8 cellular contexts compared by ENCODE assay signal in the genomic region with DNA sequence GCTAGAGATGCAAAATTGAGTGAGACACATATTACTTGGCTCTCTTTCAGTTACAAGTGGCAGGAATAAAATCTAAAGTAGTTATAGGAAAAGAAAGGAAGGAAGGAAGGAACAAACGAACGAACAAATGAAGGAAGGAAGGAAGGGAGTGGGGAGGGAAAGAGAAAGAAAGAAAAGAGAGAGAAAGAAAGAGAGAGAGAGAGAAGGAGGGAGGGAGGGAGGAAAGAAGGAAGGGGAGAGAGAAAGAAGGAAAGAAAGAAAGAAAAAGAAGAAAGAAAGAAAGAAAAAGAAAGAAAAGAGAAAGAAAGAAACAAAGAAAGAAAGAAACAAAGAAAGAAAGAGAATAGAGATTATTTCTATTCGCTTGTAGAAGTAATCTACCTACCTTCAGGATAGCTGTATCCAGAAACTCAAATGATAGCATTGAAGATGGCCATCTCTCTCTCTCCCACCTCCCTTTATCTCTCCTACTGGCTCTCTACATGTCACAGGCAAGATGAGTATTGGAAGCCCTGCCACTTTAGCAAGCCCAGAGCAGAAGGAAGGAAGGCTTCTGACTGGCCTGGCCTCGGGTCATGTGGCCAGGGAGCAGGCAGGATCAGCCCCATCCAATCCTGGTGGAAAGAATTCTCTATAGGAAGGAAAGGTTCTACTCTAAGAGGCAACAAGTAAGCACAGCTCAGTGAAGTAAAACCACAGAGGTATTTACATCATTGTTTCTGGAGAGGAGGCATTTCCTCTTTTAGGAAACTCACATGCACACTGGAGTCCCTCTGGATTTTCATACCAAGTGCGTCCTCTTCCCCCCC.
DNase-seq lines count a peak whose midpoint lies in the region; ATAC-seq and TF ChIP-seq lines count a peak whose summit lies in the region.

No MANE protein-coding gene starts in this region.

- no peak overlapping the region for H3K4me3 ChIP-seq in DND-41 (ENCODE audit: low read depth in 1 of 2, low read length in 2 of 2)
- no peak overlapping the region for H3K4me3 ChIP-seq in astrocyte of the cerebellum (ENCODE audit: low read depth, low read length)
- H3K4me3 ChIP-seq in muscle layer of colon (ENCODE audit: low read depth in 1 of 2, low read length in 2 of 2): no peak overlapping the region

- no peaks in the 10 kb centered on the region for H3K9me3 ChIP-seq in DND-41 (ENCODE audit: insufficient read depth, low read length, severe bottlenecking)
- H3K9me3 ChIP-seq in muscle layer of colon (ENCODE audit: low read length): no peaks in the 10 kb centered on the region

- intact Hi-C loops in activated T-helper 2 cell treated with anti-CD3 and anti-CD28 coated beads, Interferon-gamma antibody, Interleukin-2, Interleukin-4, amounts not matched to agents 10 μg/mL and 5 μg/mL and 100 μg/mL, durations not matched to agents 14 hours and 24 hours and 36 hours (cut with micrococcal nuclease): no loop called here

- H3K36me3 ChIP-seq in DND-41 (ENCODE audit: insufficient read depth, low read length): no peaks in the 10 kb centered on the region
- H3K36me3 ChIP-seq in muscle layer of colon (ENCODE audit: insufficient read depth, low read length): no peaks in the 10 kb centered on the region

- H3K27me3 Mint-ChIP-seq in activated CD4-positive, alpha-beta T cell treated with anti-CD3 and anti-CD28 coated beads, Interleukin-2, amount 10 ng/mL, durations not matched to agents 7 days and 5 days: peaks cover 35% of the 10 kb centered on the region
- H3K27me3 Mint-ChIP-seq in activated T-helper 2 cell treated with anti-CD3 and anti-CD28 coated beads, Interferon-gamma antibody, Interleukin-2, Interleukin-4, amounts not matched to agents 10 μg/mL and 5 μg/mL and 100 μg/mL, durations not matched to agents 14 hours and 24 hours and 36 hours (ENCODE audit: low read depth): peaks cover 35% of the 10 kb centered on the region

- H3K9ac ChIP-seq in DND-41 (ENCODE audit: low read depth, low read length) (no peak overlapping the region), muscle layer of colon (ENCODE audit: low read length) (no peak overlapping the region)

- peak; percentile 59 for ATAC-seq in DND-41 (ENCODE audit: insufficient read depth, low read depth)

- DNase-seq in DND-41: no peak
- DNase-seq in HS-5 (ENCODE audit: low read depth): peak; percentile 47
- peak; percentile 84 for DNase-seq in astrocyte of the cerebellum (ENCODE audit: low read depth)
- DNase-seq in activated CD4-positive, alpha-beta T cell treated with anti-CD3 and anti-CD28 coated beads, Interleukin-2, amount 10 ng/mL, durations not matched to agents 7 days and 5 days: no peak
- no peak for DNase-seq in NCI-H1092 treated with DMSO at 0.1 percent for 48 hours (lab: John Stamatoyannopoulos, UW)
- no peak for DNase-seq in activated effector memory CD4-positive, alpha-beta T cell treated with anti-CD3 and anti-CD28 coated beads, Interleukin-2, amount 50 U/mL, for 16 hours
- no peak for DNase-seq in activated T-helper 2 cell treated with anti-CD3 and anti-CD28 coated beads, Interferon-gamma antibody, Interleukin-2, Interleukin-4, amounts not matched to agents 10 μg/mL and 5 μg/mL and 100 μg/mL, durations not matched to agents 14 hours and 24 hours and 36 hours (ENCODE audit: low spot score)

- H3K27ac ChIP-seq in DND-41 (ENCODE audit: low read length) (no peak overlapping the region), muscle layer of colon (ENCODE audit: low read depth, low read length) (peak overlapping the region; percentile 35)

- no peaks in the 10 kb centered on the region for H3K79me2 ChIP-seq in DND-41 (ENCODE audit: insufficient read depth, low read length)

- POLR2A ChIA-PET in activated CD4-positive, alpha-beta T cell treated with anti-CD3 and anti-CD28 coated beads, Interleukin-2, amount 10 ng/mL, durations not matched to agents 7 days and 5 days (lab: Charles Lee): no interaction called here

- in situ Hi-C loops in astrocyte of the cerebellum (cut with HindIII; ENCODE audit: low sequenced_read_pairs): no loop called here

- no peaks in the 10 kb centered on the region for H3K36me3 Mint-ChIP-seq in activated CD4-positive, alpha-beta T cell treated with anti-CD3 and anti-CD28 coated beads, Interleukin-2, amount 10 ng/mL, durations not matched to agents 7 days and 5 days (ENCODE audit: low read depth)
- H3K36me3 Mint-ChIP-seq in activated T-helper 2 cell treated with anti-CD3 and anti-CD28 coated beads, Interferon-gamma antibody, Interleukin-2, Interleukin-4, amounts not matched to agents 10 μg/mL and 5 μg/mL and 100 μg/mL, durations not matched to agents 14 hours and 24 hours and 36 hours (ENCODE audit: low read depth): no peaks in the 10 kb centered on the region

- no peaks in the 10 kb centered on the region for H4K20me1 ChIP-seq in DND-41 (ENCODE audit: insufficient read depth, low read length)

- H3K9me3 Mint-ChIP-seq in activated CD4-positive, alpha-beta T cell treated with anti-CD3 and anti-CD28 coated beads, Interleukin-2, amount 10 ng/mL, durations not matched to agents 7 days and 5 days: peaks cover 2% of the 10 kb centered on the region
- H3K9me3 Mint-ChIP-seq in activated T-helper 2 cell treated with anti-CD3 and anti-CD28 coated beads, Interferon-gamma antibody, Interleukin-2, Interleukin-4, amounts not matched to agents 10 μg/mL and 5 μg/mL and 100 μg/mL, durations not matched to agents 14 hours and 24 hours and 36 hours: no peaks in the 10 kb centered on the region

- H3K27me3 ChIP-seq in DND-41 (ENCODE audit: insufficient read depth, low read length, poor library complexity): no peaks in the 10 kb centered on the region
- H3K27me3 ChIP-seq in muscle layer of colon (ENCODE audit: control insufficient read depth in 1 of 2, insufficient read depth in 2 of 2, low read length in 2 of 2): no peaks in the 10 kb centered on the region

- peaks cover 3% of the 10 kb centered on the region for H3K4me1 ChIP-seq in DND-41 (ENCODE audit: insufficient read depth, low read length)
- H3K4me1 ChIP-seq in muscle layer of colon (ENCODE audit: insufficient read depth, low read length): peaks cover 42% of the 10 kb centered on the region

- CTCF ChIA-PET in activated CD4-positive, alpha-beta T cell treated with anti-CD3 and anti-CD28 coated beads, Interleukin-2, amount 10 ng/mL, durations not matched to agents 7 days and 5 days (lab: Charles Lee): no interaction called here

- peaks cover 14% of the 10 kb centered on the region for H3K4me1 Mint-ChIP-seq in activated CD4-positive, alpha-beta T cell treated with anti-CD3 and anti-CD28 coated beads, Interleukin-2, amount 10 ng/mL, durations not matched to agents 7 days and 5 days
- H3K4me1 Mint-ChIP-seq in activated T-helper 2 cell treated with anti-CD3 and anti-CD28 coated beads, Interferon-gamma antibody, Interleukin-2, Interleukin-4, amounts not matched to agents 10 μg/mL and 5 μg/mL and 100 μg/mL, durations not matched to agents 14 hours and 24 hours and 36 hours (ENCODE audit: low read depth): no peaks in the 10 kb centered on the region

- TF ChIP-seq CTCF in DND-41 (IDR thresholded peaks at IDR 0.05; ENCODE audit: borderline replicate concordance, extremely low read depth, low read length, poor library complexity, severe bottlenecking) (no peak), astrocyte of the cerebellum (IDR thresholded peaks at IDR 0.05; ENCODE audit: low read depth, low read length, missing control alignments) (no peak)

- H2AFZ ChIP-seq in DND-41 (ENCODE audit: low read depth, low read length): no peak overlapping the region

- no peak overlapping the region for H3K4me3 Mint-ChIP-seq in activated CD4-positive, alpha-beta T cell treated with anti-CD3 and anti-CD28 coated beads, Interleukin-2, amount 10 ng/mL, durations not matched to agents 7 days and 5 days
- H3K4me3 Mint-ChIP-seq in activated T-helper 2 cell treated with anti-CD3 and anti-CD28 coated beads, Interferon-gamma antibody, Interleukin-2, Interleukin-4, amounts not matched to agents 10 μg/mL and 5 μg/mL and 100 μg/mL, durations not matched to agents 14 hours and 24 hours and 36 hours (ENCODE audit: low read depth): no peak overlapping the region

- H3K27ac Mint-ChIP-seq in activated CD4-positive, alpha-beta T cell treated with anti-CD3 and anti-CD28 coated beads, Interleukin-2, amount 10 ng/mL, durations not matched to agents 7 days and 5 days: no peak overlapping the region
- no peak overlapping the region for H3K27ac Mint-ChIP-seq in activated T-helper 2 cell treated with anti-CD3 and anti-CD28 coated beads, Interferon-gamma antibody, Interleukin-2, Interleukin-4, amounts not matched to agents 10 μg/mL and 5 μg/mL and 100 μg/mL, durations not matched to agents 14 hours and 24 hours and 36 hours

- no peak overlapping the region for H3K4me2 ChIP-seq in DND-41 (ENCODE audit: insufficient read depth, low read length)

Comparison
In these comparisons a context has a peak if more than half of its experiments do, and no peak if none do; other contexts are left out.
1. DNase-seq: peak in HS-5 (single experiment) and astrocyte of the cerebellum (single experiment); none in DND-41 (single experiment), activated CD4-positive, alpha-beta T cell treated with anti-CD3 and anti-CD28 coated beads, Interleukin-2, amount 10 ng/mL, durations not matched to agents 7 days and 5 days (single experiment), NCI-H1092 treated with DMSO at 0.1 percent for 48 hours (single experiment), activated effector memory CD4-positive, alpha-beta T cell treated with anti-CD3 and anti-CD28 coated beads, Interleukin-2, amount 50 U/mL, for 16 hours (single experiment) and activated T-helper 2 cell treated with anti-CD3 and anti-CD28 coated beads, Interferon-gamma antibody, Interleukin-2, Interleukin-4, amounts not matched to agents 10 μg/mL and 5 μg/mL and 100 μg/mL, durations not matched to agents 14 hours and 24 hours and 36 hours (single experiment).